12 cellular contexts compared by ENCODE assay signal in genomic region chr6:157304840-157305675, GRCh38. TPM values are rescaled to one million over a fixed set of nuclear protein-coding genes. Genes with fewer than 3 reads are reported as not detected.
A peak's percentile ranks its signal among the peaks of the same experiment; 100 is the strongest.
DNase-seq lines count a peak whose midpoint lies in the region; ATAC-seq and TF ChIP-seq lines count a peak whose summit lies in the region.
"Had no signal": no experiment of that assay in that cellular context is flagged by ENCODE, and none has a peak within 500 bp of the region (broad histone marks: within the 10 kb centered on the region; RNA-seq: fewer than 3 reads in every experiment).

No MANE protein-coding gene starts in this region.

- no peak for ATAC-seq in HG03565 (IDR thresholded peaks at IDR 0.05; ENCODE audit: unreplicated experiment)
- no peak for ATAC-seq in activated naive CD4-positive, alpha-beta T cell treated with anti-CD3 and anti-CD28 coated beads, Interleukin-2, amount 50 U/mL, for 72 hours

- H3K4me1 ChIP-seq in suprapubic skin, result peaks cover 18% of the 10 kb centered on the region

- H3K4me3 ChIP-seq in HL-60 (replicated peaks; ENCODE audit: insufficient read depth, low read length) (no peak overlapping the region), suprapubic skin (peak overlapping the region; percentile 25)

- H3K36me3 Mint-ChIP-seq in activated naive CD4-positive, alpha-beta T cell treated with anti-CD3 and anti-CD28 coated beads, Interleukin-2, amount 50 U/mL, for 72 hours, result peaks cover 0 to 5% of the 10 kb centered on the region in 2 donors

- no peak for TF ChIP-seq POLR2A in suprapubic skin (IDR thresholded peaks at IDR 0.05)

- no peak overlapping the region for H3K27ac Mint-ChIP-seq in activated naive CD4-positive, alpha-beta T cell treated with anti-CD3 and anti-CD28 coated beads, Interleukin-2, amount 50 U/mL, for 72 hours

- 69% methylated on average over 13 of the region's 13 CpGs for WGBS in suprapubic skin

- TF ChIP-seq CTCF in HL-60 (IDR thresholded peaks at IDR 0.05; ENCODE audit: insufficient read depth, low read length), result no peak
- no peak for TF ChIP-seq CTCF in suprapubic skin (IDR thresholded peaks at IDR 0.05)

- H3K27ac ChIP-seq in HL-60 (replicated peaks), result no peak overlapping the region
- H3K27ac ChIP-seq in suprapubic skin, result peak overlapping the region; percentile 64
- H3K27ac ChIP-seq: VCaP had no signal

- no peaks in the 10 kb centered on the region for H3K9me3 Mint-ChIP-seq in activated naive CD4-positive, alpha-beta T cell treated with anti-CD3 and anti-CD28 coated beads, Interleukin-2, amount 50 U/mL, for 72 hours

- DNase-seq in HL-60 (ENCODE audit: low read depth in 1 of 2, low spot score in 1 of 2), result peak; percentile 33 to 72
- DNase-seq in amniotic epithelial cell (ENCODE audit: low read depth), result peak; percentile 35
- peak; percentile 92 for DNase-seq in kidney tubule cell (ENCODE audit: low spot score)
- no peak for DNase-seq in suprapubic skin (ENCODE audit: low spot score in 2 of 2)
- DNase-seq in NCI-H2227 (lab: John Stamatoyannopoulos, UW; ENCODE audit: unreplicated experiment), result no peak
- DNase-seq in effector CD8-positive, alpha-beta T cell (lab: John Stamatoyannopoulos, UW), result no peak
- no peak for DNase-seq in activated naive CD4-positive, alpha-beta T cell treated with anti-CD3 and anti-CD28 coated beads, Interleukin-2, amount 50 U/mL, for 72 hours (ENCODE audit: low spot score in 2 of 2)
- DNase-seq: amygdala; NCI-H2081; stimulated activated CD4-positive, alpha-beta T cell treated with anti-CD3 and anti-CD28 coated beads, Interleukin-2, amount 100 ng/mL, for 24 hours had no signal

- H3K36me3 ChIP-seq in suprapubic skin, result peaks cover under 1% of the 10 kb centered on the region

- H3K27me3 ChIP-seq in HL-60 (ENCODE audit: insufficient read depth, poor library complexity, severe bottlenecking) (no peaks in the 10 kb centered on the region), suprapubic skin (no peaks in the 10 kb centered on the region)

- H3K9me3 ChIP-seq in suprapubic skin, result no peaks in the 10 kb centered on the region

- TF ChIP-seq EP300 in suprapubic skin (IDR thresholded peaks at IDR 0.05), result no peak

RNA-seq across cellular contexts. Expression of gene TMEM242, which starts 18.3 kb away (rescaled TPM):
- 1 to 10 TPM; 3.9 to 5.7 (median 4.6) TPM for total RNA-seq in suprapubic skin
- total RNA-seq in activated naive CD4-positive, alpha-beta T cell treated with anti-CD3 and anti-CD28 coated beads, Interleukin-2, amount 50 U/mL, for 72 hours, result 1 to 10 TPM; 4.8 to 8.4 TPM

Comparison
In these comparisons a context has a peak if more than half of its experiments do, and no peak if none do; other contexts are left out.
1. DNase-seq: peak in HL-60 (2 of 2), amniotic epithelial cell (single experiment) and kidney tubule cell (single experiment); none in suprapubic skin (0 of 2), NCI-H2227 (single experiment), effector CD8-positive, alpha-beta T cell (single experiment) and activated naive CD4-positive, alpha-beta T cell treated with anti-CD3 and anti-CD28 coated beads, Interleukin-2, amount 50 U/mL, for 72 hours (0 of 2).